In genomic region chr22:16917144-16918003, GRCh38 we compare ENCODE assay signal across 9 cellular contexts.
DNase-seq lines count a peak whose midpoint lies in the region; ATAC-seq and TF ChIP-seq lines count a peak whose summit lies in the region.
"Had no signal": no experiment of that assay in that cellular context is flagged by ENCODE, and none has a peak within 500 bp of the region (broad histone marks: within the 10 kb centered on the region; RNA-seq: fewer than 3 reads in every experiment).

No MANE protein-coding gene starts in this region.

- peaks cover 0 to 13% (median 5%) of the 10 kb centered on the region in 4 donors for H3K4me1 Mint-ChIP-seq in naive thymus-derived CD8-positive, alpha-beta T cell
- H3K4me1 Mint-ChIP-seq in stimulated activated memory B cell treated with anti-CD40 and anti-IgM and Interleukin-4, amounts not matched to agents 10 μg/mL and 1 μg/mL and 100 μg/mL, for 72 hours, result peaks cover 32% of the 10 kb centered on the region

- DNase-seq in COR-L47 (lab: John Stamatoyannopoulos, UW) (peak; percentile 51), NCI-H524 treated with DMSO at 0.1 percent for 48 hours (lab: John Stamatoyannopoulos, UW) (peak; percentile 34), esophagus muscularis mucosa (ENCODE audit: extremely low spot score) (no peak)
- peak in 2 of 3 experiments; percentile 15 to 21 for DNase-seq in activated CD8-positive, alpha-beta memory T cell treated with anti-CD3 and anti-CD28 coated beads for 48 hours (ENCODE audit: low read depth in 2 of 3, low spot score in 2 of 3)
- DNase-seq in naive thymus-derived CD8-positive, alpha-beta T cell, result peak; percentile 18 to 76 (median 40)

- TF ChIP-seq POLR2A in esophagus muscularis mucosa (IDR thresholded peaks at IDR 0.05; ENCODE audit: low read depth), result no peak

- no peaks in the 10 kb centered on the region for H3K4me1 ChIP-seq in esophagus muscularis mucosa

- H3K4me3 ChIP-seq in esophagus muscularis mucosa, result no peak overlapping the region

- no peak overlapping the region for H3K4me3 Mint-ChIP-seq in naive thymus-derived CD8-positive, alpha-beta T cell
- no peak overlapping the region for H3K4me3 Mint-ChIP-seq in stimulated activated memory B cell treated with anti-CD40 and anti-IgM and Interleukin-4, amounts not matched to agents 10 μg/mL and 1 μg/mL and 100 μg/mL, for 72 hours
- H3K4me3 Mint-ChIP-seq: T-helper 1 cell treated with Interleukin-12 subunit alpha and Interleukin-12 subunit beta and Interleukin-4 antibody, amounts not matched to agents 30 μg/mL and 1 μg/mL, for 36 hours had no signal

- peak; percentile 55 for ATAC-seq in HG02642 (IDR thresholded peaks at IDR 0.05; ENCODE audit: poor library complexity, unreplicated experiment)
- peak; percentile 38 to 52 for ATAC-seq in naive thymus-derived CD8-positive, alpha-beta T cell
- ATAC-seq in stimulated activated memory B cell treated with anti-CD40 and anti-IgM and Interleukin-4, amounts not matched to agents 10 μg/mL and 1 μg/mL and 100 μg/mL, for 72 hours, result peak; percentile 60
- no peak for ATAC-seq in HG03469 (IDR thresholded peaks at IDR 0.05; ENCODE audit: unreplicated experiment)

- peaks cover 8 to 28% (median 20%) of the 10 kb centered on the region in 5 donors for H3K27me3 Mint-ChIP-seq in naive thymus-derived CD8-positive, alpha-beta T cell
- H3K27me3 Mint-ChIP-seq in stimulated activated memory B cell treated with anti-CD40 and anti-IgM and Interleukin-4, amounts not matched to agents 10 μg/mL and 1 μg/mL and 100 μg/mL, for 72 hours, result peaks cover 25% of the 10 kb centered on the region

- intact Hi-C loops in esophagus muscularis mucosa (cut with DNase I), result loop anchor here (5.0 to 10.0 kb wide), 2 partner anchors 140 to 577 kb away; no protein-coding TSS in a partner anchor

- H3K27ac Mint-ChIP-seq in naive thymus-derived CD8-positive, alpha-beta T cell, result no peak overlapping the region
- H3K27ac Mint-ChIP-seq in stimulated activated memory B cell treated with anti-CD40 and anti-IgM and Interleukin-4, amounts not matched to agents 10 μg/mL and 1 μg/mL and 100 μg/mL, for 72 hours, result no peak overlapping the region
- H3K27ac Mint-ChIP-seq: T-helper 1 cell treated with Interleukin-12 subunit alpha and Interleukin-12 subunit beta and Interleukin-4 antibody, amounts not matched to agents 30 μg/mL and 1 μg/mL, for 36 hours had no signal

- peaks cover 0 to 72% (median 2%) of the 10 kb centered on the region in 4 donors for H3K27me3 ChIP-seq in esophagus muscularis mucosa

- no peaks in the 10 kb centered on the region for H3K36me3 Mint-ChIP-seq in naive thymus-derived CD8-positive, alpha-beta T cell
- H3K36me3 Mint-ChIP-seq in stimulated activated memory B cell treated with anti-CD40 and anti-IgM and Interleukin-4, amounts not matched to agents 10 μg/mL and 1 μg/mL and 100 μg/mL, for 72 hours, result no peaks in the 10 kb centered on the region

- no peak for TF ChIP-seq EP300 in esophagus muscularis mucosa (IDR thresholded peaks at IDR 0.05)

- no peaks in the 10 kb centered on the region for H3K9me3 ChIP-seq in esophagus muscularis mucosa

- 31% methylated on average over 16 of the region's 16 CpGs for WGBS in esophagus muscularis mucosa

- POLR2A ChIA-PET in naive thymus-derived CD8-positive, alpha-beta T cell (lab: Charles Lee), result no interaction called here

- H3K9me3 Mint-ChIP-seq in naive thymus-derived CD8-positive, alpha-beta T cell, result no peaks in the 10 kb centered on the region
- peaks cover 4% of the 10 kb centered on the region for H3K9me3 Mint-ChIP-seq in stimulated activated memory B cell treated with anti-CD40 and anti-IgM and Interleukin-4, amounts not matched to agents 10 μg/mL and 1 μg/mL and 100 μg/mL, for 72 hours
- H3K9me3 Mint-ChIP-seq: T-helper 1 cell treated with Interleukin-12 subunit alpha and Interleukin-12 subunit beta and Interleukin-4 antibody, amounts not matched to agents 30 μg/mL and 1 μg/mL, for 36 hours had no signal

- H3K36me3 ChIP-seq in esophagus muscularis mucosa, result no peaks in the 10 kb centered on the region

- H3K27ac ChIP-seq in esophagus muscularis mucosa (replicated peaks in 1 of 4), result no peak overlapping the region

- TF ChIP-seq CTCF in esophagus muscularis mucosa (IDR thresholded peaks at IDR 0.05), result peak; percentile 35 to 57 (median 40)
